Comparison of ENCODE assay signal across 7 cellular contexts in genomic region chr2:112542123-112542973, GRCh38. TPM values are rescaled to one million over a fixed set of nuclear protein-coding genes. Genes with fewer than 3 reads are reported as not detected.
DNase-seq lines count a peak whose midpoint lies in the region; ATAC-seq and TF ChIP-seq lines count a peak whose summit lies in the region.

A gene with protein sequence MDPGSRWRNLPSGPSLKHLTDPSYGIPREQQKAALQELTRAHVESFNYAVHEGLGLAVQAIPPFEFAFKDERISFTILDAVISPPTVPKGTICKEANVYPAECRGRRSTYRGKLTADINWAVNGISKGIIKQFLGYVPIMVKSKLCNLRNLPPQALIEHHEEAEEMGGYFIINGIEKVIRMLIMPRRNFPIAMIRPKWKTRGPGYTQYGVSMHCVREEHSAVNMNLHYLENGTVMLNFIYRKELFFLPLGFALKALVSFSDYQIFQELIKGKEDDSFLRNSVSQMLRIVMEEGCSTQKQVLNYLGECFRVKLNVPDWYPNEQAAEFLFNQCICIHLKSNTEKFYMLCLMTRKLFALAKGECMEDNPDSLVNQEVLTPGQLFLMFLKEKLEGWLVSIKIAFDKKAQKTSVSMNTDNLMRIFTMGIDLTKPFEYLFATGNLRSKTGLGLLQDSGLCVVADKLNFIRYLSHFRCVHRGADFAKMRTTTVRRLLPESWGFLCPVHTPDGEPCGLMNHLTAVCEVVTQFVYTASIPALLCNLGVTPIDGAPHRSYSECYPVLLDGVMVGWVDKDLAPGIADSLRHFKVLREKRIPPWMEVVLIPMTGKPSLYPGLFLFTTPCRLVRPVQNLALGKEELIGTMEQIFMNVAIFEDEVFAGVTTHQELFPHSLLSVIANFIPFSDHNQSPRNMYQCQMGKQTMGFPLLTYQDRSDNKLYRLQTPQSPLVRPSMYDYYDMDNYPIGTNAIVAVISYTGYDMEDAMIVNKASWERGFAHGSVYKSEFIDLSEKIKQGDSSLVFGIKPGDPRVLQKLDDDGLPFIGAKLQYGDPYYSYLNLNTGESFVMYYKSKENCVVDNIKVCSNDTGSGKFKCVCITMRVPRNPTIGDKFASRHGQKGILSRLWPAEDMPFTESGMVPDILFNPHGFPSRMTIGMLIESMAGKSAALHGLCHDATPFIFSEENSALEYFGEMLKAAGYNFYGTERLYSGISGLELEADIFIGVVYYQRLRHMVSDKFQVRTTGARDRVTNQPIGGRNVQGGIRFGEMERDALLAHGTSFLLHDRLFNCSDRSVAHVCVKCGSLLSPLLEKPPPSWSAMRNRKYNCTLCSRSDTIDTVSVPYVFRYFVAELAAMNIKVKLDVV (plus strand): TSS chr2:112542465. CDS start chr2:112542495, 30 bp downstream.

- TF ChIP-seq POLR2A in GM18505 (IDR thresholded peaks at IDR 0.05; ENCODE audit: borderline replicate concordance, extremely low read depth, insufficient read depth, insufficient read length): peak; percentile 85

- intact Hi-C loops in T-helper 2 cell treated with Interferon-gamma antibody and Interleukin-4, amounts not matched to agents 100 ng/mL and 5 ng/mL, for 36 hours (cut with micrococcal nuclease): loop anchor here (1.0 to 5.0 kb wide), 7 partner anchors 42 to 488 kb away; partner anchors contain the start of genes CHCHD5, TMEM87B, ZC3H6 and ZC3H8

- H3K4me3 ChIP-seq in astrocyte of the cerebellum (ENCODE audit: low read depth, low read length): peak within 1 kb of the TSS; percentile 96

- in situ Hi-C loops in astrocyte of the cerebellum (cut with HindIII; ENCODE audit: low sequenced_read_pairs): no loop called here

- DNase-seq in NCI-H1694 (lab: John Stamatoyannopoulos, UW) (peak; percentile 79), astrocyte of the cerebellum (ENCODE audit: low read depth) (peak; percentile 35), hepatic stellate cell (ENCODE audit: low spot score) (peak; percentile 82), renal cortical epithelial cell (ENCODE audit: low read depth) (peak; percentile 71)

- ATAC-seq in GM18505 (IDR thresholded peaks at IDR 0.05; ENCODE audit: unreplicated experiment) (peak; percentile 79), HG02884 (IDR thresholded peaks at IDR 0.05; ENCODE audit: unreplicated experiment) (peak; percentile 71)

- no peak for TF ChIP-seq CTCF in astrocyte of the cerebellum (IDR thresholded peaks at IDR 0.05; ENCODE audit: low read depth, low read length, missing control alignments)

RNA-seq across cellular contexts. Expression of the gene that starts here (rescaled TPM):
- total RNA-seq in T-helper 2 cell treated with Interferon-gamma antibody and Interleukin-4, amounts not matched to agents 100 ng/mL and 5 ng/mL, for 36 hours: 45.3 and 46.9 TPM in 2 replicates
- 19.3 and 33.0 TPM in 2 replicates for total RNA-seq in renal cortical epithelial cell

Comparison
In these comparisons a context has a peak if more than half of its experiments do, and no peak if none do; other contexts are left out.
1. Peak in every context shown above with its lines: DNase-seq, ATAC-seq and H3K4me3 ChIP-seq.